In the genomic region with DNA sequence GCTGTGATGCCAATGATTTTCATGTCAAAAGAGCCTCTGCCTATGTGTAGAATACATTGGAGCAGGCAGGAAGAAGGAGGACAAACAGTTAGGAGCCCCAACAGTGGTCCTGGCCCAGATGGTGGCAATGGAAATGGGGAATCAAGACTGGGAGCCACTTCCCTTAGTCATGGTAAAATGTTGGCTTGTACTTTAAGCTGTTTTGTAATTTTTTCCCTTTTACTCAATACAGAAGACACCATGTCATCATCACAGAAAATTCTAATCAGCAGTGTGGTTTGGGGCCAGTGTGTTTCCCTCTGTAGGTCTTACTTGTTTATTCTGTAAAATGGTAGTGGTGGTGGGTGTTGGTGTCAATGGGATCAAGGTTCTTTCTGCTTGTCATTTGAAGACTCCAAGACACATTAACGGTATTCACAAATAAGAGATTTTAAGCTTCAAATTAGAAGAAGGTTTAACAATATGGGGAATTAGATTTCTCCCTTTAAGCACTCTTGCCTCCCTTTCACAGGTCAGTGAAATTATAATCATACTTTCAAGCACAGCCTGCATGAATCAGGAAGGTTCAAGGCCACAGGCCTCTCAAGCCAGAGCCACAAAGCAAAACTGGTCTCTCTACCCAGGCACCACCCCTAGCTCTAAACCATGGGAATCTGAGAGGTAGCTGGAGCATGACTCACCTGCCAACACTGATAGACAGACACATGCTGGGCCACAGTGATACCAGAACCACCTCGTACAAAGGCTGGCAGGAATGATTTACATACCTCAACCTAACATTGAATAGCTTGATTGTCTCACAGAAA, we compare ENCODE assay signal across 8 cellular contexts. TPM values are rescaled to one million over a fixed set of nuclear protein-coding genes. Genes with fewer than 3 reads are reported as not detected.
DNase-seq lines count a peak whose midpoint lies in the region; ATAC-seq, FAIRE-seq and TF ChIP-seq lines count a peak whose summit lies in the region.

No MANE protein-coding gene starts in this region.

- peak overlapping the region; percentile 54 for H3K27ac Mint-ChIP-seq in chondrocyte (ENCODE audit: unreplicated experiment)

- H3K27ac ChIP-seq in kidney (ENCODE audit: low read depth in 2 of 2, low read length in 2 of 2) = no peak overlapping the region

- intact Hi-C loops in kidney (cut with DNase I) = no loop called here

- H3K36me3 ChIP-seq in kidney (ENCODE audit: control insufficient read depth in 1 of 2, insufficient read depth in 2 of 2, low read length in 2 of 2) = peaks cover 3 to 12% of the 10 kb centered on the region in 2 donors

- TF ChIP-seq CTCF in NB4 (IDR thresholded peaks at IDR 0.05; ENCODE audit: low read depth, low read length) (no peak), chondrocyte (IDR thresholded peaks at IDR 0.05) (no peak), kidney (IDR thresholded peaks at IDR 0.05; ENCODE audit: borderline replicate concordance, extremely low read depth, insufficient read depth) (no peak)

- no peaks in the 10 kb centered on the region for H3K9me3 Mint-ChIP-seq in chondrocyte (ENCODE audit: low read depth)

- H3K4me1 ChIP-seq in kidney (ENCODE audit: control insufficient read depth in 1 of 2, insufficient read depth in 1 of 2, low read depth in 1 of 2, low read length in 2 of 2) = peaks cover 14 to 25% of the 10 kb centered on the region in 2 donors

- H3K4me3 Mint-ChIP-seq in chondrocyte (ENCODE audit: unreplicated experiment) = no peak overlapping the region

- FAIRE-seq in kidney (lab: Jason Lieb, UNC) = no peak

- H3K9me3 ChIP-seq in kidney (ENCODE audit: control insufficient read depth in 1 of 2, low read length in 2 of 2) = no peaks in the 10 kb centered on the region

- H3K9ac ChIP-seq in kidney (ENCODE audit: low read length in 2 of 2) = no peak overlapping the region

- no peaks in the 10 kb centered on the region for H3K27me3 Mint-ChIP-seq in chondrocyte (ENCODE audit: low read depth)

- H3K36me3 Mint-ChIP-seq in chondrocyte (ENCODE audit: low read depth) = peaks cover 12% of the 10 kb centered on the region

- in situ Hi-C loops in KBM-7 (cut with MboI; ENCODE audit: low pct_unique_long_range_greater_than_20kb, low sequenced_read_pairs) = no loop called here

- DNase-seq in AML-193 (lab: John Stamatoyannopoulos, UW) (peak; percentile 79 to 82), NB4 (ENCODE audit: low read depth) (peak; percentile 70), chondrocyte (ENCODE audit: low spot score) (no peak), NCI-H1048 (lab: John Stamatoyannopoulos, UW) (no peak), kidney (no peak), KBM-7 (no peak)
- peak; percentile 53 to 66 for DNase-seq in stimulated activated CD4-positive, alpha-beta T cell treated with anti-CD3 and anti-CD28 coated beads, Interleukin-2, amount 100 ng/mL, for 24 hours

- H3K4me3 ChIP-seq in NB4 (ENCODE audit: low read depth, low read length) = no peak overlapping the region
- H3K4me3 ChIP-seq in kidney (ENCODE audit: low read length in 2 of 2) = no peak overlapping the region

- peak; percentile 45 for ATAC-seq in GM21529 (IDR thresholded peaks at IDR 0.05; ENCODE audit: unreplicated experiment)

- H3K4me1 Mint-ChIP-seq in chondrocyte (ENCODE audit: low read depth) = peaks cover 34% of the 10 kb centered on the region

- no peak for TF ChIP-seq POLR2A in NB4 (IDR thresholded peaks at IDR 0.05; ENCODE audit: extremely low read depth, insufficient read length)

RNA-seq across cellular contexts. Expression of a gene that starts 24.9 kb away (rescaled TPM):
- 24.3 to 39.7 TPM (median 39.2 TPM) in 3 replicates for total RNA-seq in chondrocyte
- total RNA-seq in kidney = 24.6 TPM
- 16.9 TPM for polyA plus RNA-seq in kidney (ENCODE audit: insufficient read depth, low read depth, low replicate concordance)

RNA-seq across cellular contexts. Expression of a gene that starts 34.4 kb away (rescaled TPM):
- not detected in 3 replicates for total RNA-seq in chondrocyte
- total RNA-seq in kidney = 0.19 TPM
- polyA plus RNA-seq in kidney (ENCODE audit: insufficient read depth, low read depth, low replicate concordance) = not detected

Comparison
In these comparisons a context has a peak if more than half of its experiments do, and no peak if none do; other contexts are left out.
1. DNase-seq: peak in AML-193 (2 of 2), NB4 (single experiment) and stimulated activated CD4-positive, alpha-beta T cell treated with anti-CD3 and anti-CD28 coated beads, Interleukin-2, amount 100 ng/mL, for 24 hours (2 of 2); none in chondrocyte (single experiment), NCI-H1048 (single experiment), kidney (single experiment) and KBM-7 (single experiment).